In the genomic region with DNA sequence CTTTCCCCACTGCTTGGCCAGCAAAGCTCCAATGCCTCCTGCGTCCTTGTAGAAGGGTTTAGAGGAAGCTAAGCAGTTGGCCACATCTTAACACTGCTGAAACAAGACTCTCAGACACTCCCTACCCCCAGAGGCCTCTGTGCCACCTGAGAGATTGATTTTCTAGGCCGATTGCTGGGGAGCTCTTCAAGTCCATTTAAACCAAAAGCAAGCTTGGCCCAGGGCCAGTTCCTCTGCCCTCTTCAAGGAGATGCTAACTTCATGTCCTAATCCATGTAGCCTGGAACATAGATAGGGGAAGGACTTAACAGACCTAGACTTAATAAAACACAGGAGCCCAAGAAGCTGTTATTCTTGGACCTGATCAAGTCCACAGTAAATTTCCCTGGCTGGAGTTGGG, we compare ENCODE assay signal across 18 cellular contexts. TPM values are rescaled to one million over a fixed set of nuclear protein-coding genes. Genes with fewer than 3 reads are reported as not detected.
"Had no signal": no experiment of that assay in that cellular context is flagged by ENCODE, and none has a peak within 500 bp of the region (broad histone marks: within the 10 kb centered on the region; RNA-seq: fewer than 3 reads in every experiment).

No MANE protein-coding gene starts in this region.

- H3K27me3 Mint-ChIP-seq: central memory CD8-positive, alpha-beta T cell; T-helper 17 cell had no signal

- H3K27ac ChIP-seq: prostate gland had no signal

- H3K4me3 Mint-ChIP-seq: central memory CD8-positive, alpha-beta T cell; memory B cell; natural killer cell; T-helper 17 cell had no signal

- DNase-seq: activated CD4-positive, alpha-beta T cell treated with anti-CD3 and anti-CD28 coated beads, Interleukin-2, amount 50 U/mL, for 1 hour; activated naive CD4-positive, alpha-beta T cell treated with anti-CD3 and anti-CD28 coated beads, Interleukin-2, amount 50 U/mL, for 16 hours; activated T-cell treated with anti-CD3 and anti-CD28 coated beads for 4 hours; dermis blood vessel endothelial cell; natural killer cell; stimulated activated CD4-positive, alpha-beta T cell treated with anti-CD3 and anti-CD28 coated beads, Interleukin-4, amount 100 ng/mL, for 1 hour; stimulated activated CD8-positive, alpha-beta memory T cell treated with anti-CD3 and anti-CD28 coated beads, Interleukin-4, amount 100 ng/mL, for 48 hours; stimulated activated naive CD8-positive, alpha-beta T cell treated with anti-CD3 and anti-CD28 coated beads, Interleukin-15, Interleukin-2, amounts not matched to agents 100 U/mL and 50 U/mL, for 24 hours; T-helper 17 cell had no signal

- H3K4me1 Mint-ChIP-seq: central memory CD8-positive, alpha-beta T cell; memory B cell; natural killer cell; T-helper 17 cell had no signal

- H3K36me3 Mint-ChIP-seq: natural killer cell had no signal

- H3K9me3 ChIP-seq: prostate gland had no signal

- ATAC-seq: natural killer cell; stimulated activated naive CD8-positive, alpha-beta T cell treated with anti-CD3 and anti-CD28 coated beads, Interleukin-15, Interleukin-2, amounts not matched to agents 100 U/mL and 50 U/mL, for 24 hours; T-helper 17 cell had no signal

- H3K4me3 ChIP-seq: prostate gland had no signal

- H3K36me3 ChIP-seq: prostate gland had no signal

- H3K9me3 Mint-ChIP-seq: activated T-helper 2 cell treated with anti-CD3 and anti-CD28 coated beads, Interferon-gamma antibody, Interleukin-2, Interleukin-4, amounts not matched to agents 10 μg/mL and 5 μg/mL and 100 μg/mL, durations not matched to agents 14 hours and 24 hours and 36 hours; central memory CD8-positive, alpha-beta T cell; memory B cell; natural killer cell had no signal

- H3K4me1 ChIP-seq: prostate gland had no signal

- H3K27ac Mint-ChIP-seq: activated T-helper 2 cell treated with anti-CD3 and anti-CD28 coated beads, Interferon-gamma antibody, Interleukin-2, Interleukin-4, amounts not matched to agents 10 μg/mL and 5 μg/mL and 100 μg/mL, durations not matched to agents 14 hours and 24 hours and 36 hours; memory B cell; natural killer cell; T-helper 17 cell had no signal

RNA-seq across cellular contexts. Expression of gene FMR1NB, which starts 27.2 kb away (rescaled TPM):
- total RNA-seq: activated CD8-positive, alpha-beta memory T cell treated with anti-CD3 and anti-CD28 coated beads for 36 hours; activated T-helper 2 cell treated with anti-CD3 and anti-CD28 coated beads, Interferon-gamma antibody, Interleukin-2, Interleukin-4, amounts not matched to agents 10 μg/mL and 5 μg/mL and 100 μg/mL, durations not matched to agents 14 hours and 24 hours and 36 hours; dermis blood vessel endothelial cell; fibroblast of villous mesenchyme; mucosa of gallbladder; natural killer cell; T-helper 17 cell; temporal lobe; urinary bladder had no signal
- polyA plus RNA-seq: urinary bladder had no signal
